Comparison of ENCODE assay signal across 9 cellular contexts in genomic region chr16:9134739-9135138, GRCh38. TPM values are rescaled to one million over a fixed set of nuclear protein-coding genes. Genes with fewer than 3 reads are reported as not detected.
DNase-seq lines count a peak whose midpoint lies in the region; ATAC-seq and TF ChIP-seq lines count a peak whose summit lies in the region.
"Had no signal": no experiment of that assay in that cellular context is flagged by ENCODE, and none has a peak within 500 bp of the region (broad histone marks: within the 10 kb centered on the region; RNA-seq: fewer than 3 reads in every experiment).

No MANE protein-coding gene starts in this region.

- H3K4me3 ChIP-seq in AG10803 (ENCODE audit: low read length) (no peak overlapping the region), OCI-LY3 (ENCODE audit: low read length) (no peak overlapping the region), foreskin fibroblast (ENCODE audit: low read depth in 1 of 2, low read length in 2 of 2) (no peak overlapping the region)
- H3K4me3 ChIP-seq: HAP-1 had no signal

- TF ChIP-seq CTCF in AG10803 (conservative IDR thresholded peaks at IDR 0.05; ENCODE audit: low read length) (peak; percentile 64), OCI-LY3 (IDR thresholded peaks at IDR 0.05; ENCODE audit: low read depth, low read length) (peak; percentile 71), foreskin fibroblast (IDR thresholded peaks at IDR 0.05; ENCODE audit: low read depth, low read length) (peak; percentile 50)

- no peak overlapping the region for H3K4me3 Mint-ChIP-seq in activated T-cell treated with anti-CD3 and anti-CD28 coated beads, Interleukin-2, amount 50 U/mL, for 72 hours

- no peaks in the 10 kb centered on the region for H3K79me2 ChIP-seq in OCI-LY3 (ENCODE audit: low read length)

- H2AFZ ChIP-seq in OCI-LY3 (ENCODE audit: low read depth, low read length): no peak overlapping the region

- H3K4me1 ChIP-seq in OCI-LY3 (ENCODE audit: low read length): peaks cover 8% of the 10 kb centered on the region
- H3K4me1 ChIP-seq: HAP-1 had no signal

- peaks cover 9% of the 10 kb centered on the region for H3K27me3 Mint-ChIP-seq in activated T-cell treated with anti-CD3 and anti-CD28 coated beads, Interleukin-2, amount 50 U/mL, for 72 hours (ENCODE audit: low read depth)

- ATAC-seq in GM18517 (IDR thresholded peaks at IDR 0.05; ENCODE audit: unreplicated experiment) (peak; percentile 48), HG03520 (IDR thresholded peaks at IDR 0.05; ENCODE audit: unreplicated experiment) (peak; percentile 57)
- ATAC-seq in activated T-cell treated with anti-CD3 and anti-CD28 coated beads, Interleukin-2, amount 50 U/mL, for 72 hours (replicated peaks in 1 of 2): peak; percentile 80 to 81

- H3K36me3 ChIP-seq in OCI-LY3 (replicated peaks; ENCODE audit: low read depth, low read length): no peaks in the 10 kb centered on the region
- H3K36me3 ChIP-seq: HAP-1 had no signal

- no peak overlapping the region for H3K9ac ChIP-seq in OCI-LY3 (ENCODE audit: low read length)

- H3K27ac Mint-ChIP-seq in activated T-cell treated with anti-CD3 and anti-CD28 coated beads, Interleukin-2, amount 50 U/mL, for 72 hours: no peak overlapping the region

- H3K27me3 ChIP-seq in OCI-LY3 (ENCODE audit: low read depth, low read length): peaks cover 7% of the 10 kb centered on the region

- peak; percentile 48 for DNase-seq in AG10803 (ENCODE audit: low read depth)
- DNase-seq in activated T-cell treated with anti-CD3 and anti-CD28 coated beads, Interleukin-2, amount 50 U/mL, for 72 hours: peak; percentile 68 to 70
- DNase-seq in foreskin fibroblast: peak; percentile 38 to 70
- peak; percentile 82 for DNase-seq in posterior vena cava (ENCODE audit: low spot score)
- DNase-seq in NCI-H1048 (lab: John Stamatoyannopoulos, UW): no peak

- no peak overlapping the region for H3K27ac ChIP-seq in OCI-LY3 (ENCODE audit: low read length)

- H3K36me3 Mint-ChIP-seq in activated T-cell treated with anti-CD3 and anti-CD28 coated beads, Interleukin-2, amount 50 U/mL, for 72 hours (ENCODE audit: insufficient read depth in 2 of 2): no peaks in the 10 kb centered on the region

- no peaks in the 10 kb centered on the region for H3K9me3 Mint-ChIP-seq in activated T-cell treated with anti-CD3 and anti-CD28 coated beads, Interleukin-2, amount 50 U/mL, for 72 hours

- H4K20me1 ChIP-seq in OCI-LY3 (ENCODE audit: insufficient read depth, low read length): no peaks in the 10 kb centered on the region

- intact Hi-C loops in posterior vena cava (cut with DNase I): no loop called here

- H3K9me3 ChIP-seq in OCI-LY3 (ENCODE audit: insufficient read depth, low read length): no peaks in the 10 kb centered on the region
- H3K9me3 ChIP-seq: HAP-1 had no signal

- no peak overlapping the region for H3K4me2 ChIP-seq in OCI-LY3 (ENCODE audit: low read length)

- peaks cover 21% of the 10 kb centered on the region for H3K4me1 Mint-ChIP-seq in activated T-cell treated with anti-CD3 and anti-CD28 coated beads, Interleukin-2, amount 50 U/mL, for 72 hours (ENCODE audit: low read depth)

RNA-seq across cellular contexts. Expression of gene HAPSTR1, which starts 43.3 kb away (rescaled TPM):
- 10 to 100 TPM; 81.5 to 82.3 TPM for total RNA-seq in activated T-cell treated with anti-CD3 and anti-CD28 coated beads, Interleukin-2, amount 50 U/mL, for 72 hours
- total RNA-seq in posterior vena cava: 10 to 100 TPM; 63.9 to 65.7 TPM
